ENCODE assay signal across 25 cellular contexts in the genomic region with DNA sequence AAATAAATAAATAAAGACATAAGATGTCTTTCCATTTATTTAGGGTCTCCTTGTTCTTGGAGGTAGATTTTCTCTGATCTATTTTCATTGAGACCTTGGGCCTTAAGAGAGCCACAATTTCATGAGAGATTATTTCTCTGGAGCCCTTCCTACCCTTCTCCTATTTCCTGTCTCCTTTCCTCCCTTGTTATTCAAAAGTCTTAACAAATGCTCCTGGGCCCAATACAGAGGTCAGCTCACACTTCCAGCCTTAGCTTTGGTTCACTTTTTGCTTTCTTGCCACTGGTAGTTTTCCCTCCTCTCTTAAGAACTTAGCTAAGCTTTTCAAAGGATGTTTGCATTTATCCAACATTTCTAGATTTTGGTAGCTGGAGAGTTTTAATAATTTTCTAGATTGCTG.
"Had no signal": no experiment of that assay in that cellular context is flagged by ENCODE, and none has a peak within 500 bp of the region (broad histone marks: within the 10 kb centered on the region; RNA-seq: fewer than 3 reads in every experiment).

No MANE protein-coding gene starts in this region.

- ATAC-seq: activated CD4-positive, alpha-beta T cell treated with anti-CD3 and anti-CD28 coated beads for 36 hours; activated T-helper 17 cell treated with anti-CD3 and anti-CD28 coated beads, Interleukin-2, amount 50 U/mL, for 72 hours; gastroesophageal sphincter; heart left ventricle; left ventricle myocardium superior; natural killer cell treated with Interleukin-12 subunit alpha and Interleukin-12 subunit beta and Interleukin-15 and Interleukin-18, amount 100 ng/mL, for 72 hours; pancreas; right cardiac atrium; stimulated activated effector memory CD8-positive, alpha-beta T cell treated with anti-CD3 and anti-CD28 coated beads, Interleukin-12 subunit alpha, Interleukin-12 subunit beta, amount 100 ng/mL, for 72 hours; stimulated activated naive CD8-positive, alpha-beta T cell treated with anti-CD3 and anti-CD28 coated beads, Interleukin-15, amount 100 ng/mL, for 72 hours had no signal

- H3K36me3 Mint-ChIP-seq: natural killer cell treated with Interleukin-12 subunit alpha and Interleukin-12 subunit beta and Interleukin-15 and Interleukin-18, amount 100 ng/mL, for 72 hours had no signal

- DNase-seq: activated B cell treated with CpG ODN at 0.5 μM for 24 hours; activated CD4-positive, alpha-beta T cell treated with anti-CD3 and anti-CD28 coated beads for 36 hours; activated CD4-positive, alpha-beta T cell treated with anti-CD3 and anti-CD28 coated beads, Interleukin-2, amount 50 U/mL, for 4 hours; activated CD8-positive, alpha-beta memory T cell treated with anti-CD3 and anti-CD28 coated beads for 24 hours; activated CD8-positive, alpha-beta memory T cell treated with anti-CD3 and anti-CD28 coated beads, Interleukin-2, amount 50 U/mL, for 4 hours; activated naive CD8-positive, alpha-beta T cell treated with anti-CD3 and anti-CD28 coated beads, Interleukin-2, amount 10 ng/mL, durations not matched to agents 7 days and 5 days; activated T-cell treated with anti-CD3 and anti-CD28 coated beads, Interleukin-2, amount 50 U/mL, for 24 hours; amygdala; cerebellar nuclear complex; heart left ventricle; left ventricle myocardium superior; mammary epithelial cell; midbrain; pancreas; stimulated activated CD4-positive, alpha-beta T cell treated with anti-CD3 and anti-CD28 coated beads, Interleukin-12 subunit alpha, Interleukin-12 subunit beta, amount 100 ng/mL, for 4 hours; stimulated activated CD4-positive, alpha-beta T cell treated with anti-CD3 and anti-CD28 coated beads, Interleukin-1b, Interleukin-23, amount 100 ng/mL, for 48 hours; stimulated activated naive CD8-positive, alpha-beta T cell treated with anti-CD3 and anti-CD28 coated beads, Interleukin-15, amount 100 ng/mL, for 72 hours; T1000; transverse colon had no signal

- H3K9me3 Mint-ChIP-seq: activated B cell treated with CpG ODN at 0.5 μM for 24 hours; activated T-cell treated with anti-CD3 and anti-CD28 coated beads, Interleukin-2, amount 50 U/mL, for 24 hours; activated T-helper 17 cell treated with anti-CD3 and anti-CD28 coated beads, Interleukin-2, amount 50 U/mL, for 72 hours; natural killer cell treated with Interleukin-12 subunit alpha and Interleukin-12 subunit beta and Interleukin-15 and Interleukin-18, amount 100 ng/mL, for 72 hours; stimulated activated effector memory CD8-positive, alpha-beta T cell treated with anti-CD3 and anti-CD28 coated beads, Interleukin-12 subunit alpha, Interleukin-12 subunit beta, amount 100 ng/mL, for 72 hours; stimulated activated naive CD8-positive, alpha-beta T cell treated with anti-CD3 and anti-CD28 coated beads, Interleukin-15, amount 100 ng/mL, for 72 hours; T-helper 1 cell treated with Interleukin-12 subunit alpha and Interleukin-12 subunit beta and Interleukin-4 antibody, amounts not matched to agents 30 μg/mL and 1 μg/mL, for 36 hours had no signal

- H3K27ac Mint-ChIP-seq: activated B cell treated with CpG ODN at 0.5 μM for 24 hours; activated CD4-positive, alpha-beta T cell treated with anti-CD3 and anti-CD28 coated beads for 36 hours; activated naive CD8-positive, alpha-beta T cell treated with anti-CD3 and anti-CD28 coated beads, Interleukin-2, amount 10 ng/mL, durations not matched to agents 7 days and 5 days; activated T-cell treated with anti-CD3 and anti-CD28 coated beads, Interleukin-2, amount 50 U/mL, for 24 hours; activated T-helper 17 cell treated with anti-CD3 and anti-CD28 coated beads, Interleukin-2, amount 50 U/mL, for 72 hours; natural killer cell treated with Interleukin-12 subunit alpha and Interleukin-12 subunit beta and Interleukin-15 and Interleukin-18, amount 100 ng/mL, for 72 hours; stimulated activated effector memory CD8-positive, alpha-beta T cell treated with anti-CD3 and anti-CD28 coated beads, Interleukin-12 subunit alpha, Interleukin-12 subunit beta, amount 100 ng/mL, for 72 hours; stimulated activated naive CD8-positive, alpha-beta T cell treated with anti-CD3 and anti-CD28 coated beads, Interleukin-15, amount 100 ng/mL, for 72 hours; T-helper 1 cell treated with Interleukin-12 subunit alpha and Interleukin-12 subunit beta and Interleukin-4 antibody, amounts not matched to agents 30 μg/mL and 1 μg/mL, for 36 hours had no signal

- H3K4me3 Mint-ChIP-seq: activated B cell treated with CpG ODN at 0.5 μM for 24 hours; activated CD4-positive, alpha-beta T cell treated with anti-CD3 and anti-CD28 coated beads for 36 hours; activated naive CD8-positive, alpha-beta T cell treated with anti-CD3 and anti-CD28 coated beads, Interleukin-2, amount 10 ng/mL, durations not matched to agents 7 days and 5 days; activated T-cell treated with anti-CD3 and anti-CD28 coated beads, Interleukin-2, amount 50 U/mL, for 24 hours; activated T-helper 17 cell treated with anti-CD3 and anti-CD28 coated beads, Interleukin-2, amount 50 U/mL, for 72 hours; natural killer cell treated with Interleukin-12 subunit alpha and Interleukin-12 subunit beta and Interleukin-15 and Interleukin-18, amount 100 ng/mL, for 72 hours; stimulated activated effector memory CD8-positive, alpha-beta T cell treated with anti-CD3 and anti-CD28 coated beads, Interleukin-12 subunit alpha, Interleukin-12 subunit beta, amount 100 ng/mL, for 72 hours; stimulated activated naive CD8-positive, alpha-beta T cell treated with anti-CD3 and anti-CD28 coated beads, Interleukin-15, amount 100 ng/mL, for 72 hours; T-helper 1 cell treated with Interleukin-12 subunit alpha and Interleukin-12 subunit beta and Interleukin-4 antibody, amounts not matched to agents 30 μg/mL and 1 μg/mL, for 36 hours had no signal

- H3K27me3 Mint-ChIP-seq: activated B cell treated with CpG ODN at 0.5 μM for 24 hours; activated CD4-positive, alpha-beta T cell treated with anti-CD3 and anti-CD28 coated beads for 36 hours; activated naive CD8-positive, alpha-beta T cell treated with anti-CD3 and anti-CD28 coated beads, Interleukin-2, amount 10 ng/mL, durations not matched to agents 7 days and 5 days; activated T-cell treated with anti-CD3 and anti-CD28 coated beads, Interleukin-2, amount 50 U/mL, for 24 hours; activated T-helper 17 cell treated with anti-CD3 and anti-CD28 coated beads, Interleukin-2, amount 50 U/mL, for 72 hours; natural killer cell treated with Interleukin-12 subunit alpha and Interleukin-12 subunit beta and Interleukin-15 and Interleukin-18, amount 100 ng/mL, for 72 hours; stimulated activated naive CD8-positive, alpha-beta T cell treated with anti-CD3 and anti-CD28 coated beads, Interleukin-15, amount 100 ng/mL, for 72 hours had no signal
